Comparison of ENCODE assay signal across 2 cellular contexts in genomic region chr6:43053545-43054205, GRCh38.
A peak's percentile ranks its signal among the peaks of the same experiment; 100 is the strongest.
TF ChIP-seq lines count a peak whose summit lies in the region.

TSS of gene CUL7 (minus strand) at chr6:43053851. CDS start at chr6:43052788, 1,063 bp downstream.

TF ChIP-seq in IMR-90, 13 proteins besides CTCF, POLR2A, EP300 and RAD21:
- no peak for TF ChIP-seq SMC3 (IDR thresholded peaks at IDR 0.05; ENCODE audit: low read depth, low read length)
- peak; percentile 90 for TF ChIP-seq MXI1 (IDR thresholded peaks at IDR 0.05; ENCODE audit: borderline replicate concordance, low read depth, low read length)
- peak; percentile 93 for TF ChIP-seq MAZ (IDR thresholded peaks at IDR 0.05; ENCODE audit: borderline replicate concordance, low read depth, low read length)
TF ChIP-seq in IMR-90: peak in this region for 2.

TF ChIP-seq in endothelial cell of umbilical vein, 7 proteins besides CTCF, POLR2A, EP300 and RAD21:
- no peak for TF ChIP-seq JUN (IDR thresholded peaks at IDR 0.05; ENCODE audit: borderline replicate concordance, insufficient read depth, insufficient read length, low read depth)
- peak; percentile 100 for TF ChIP-seq POLR2AphosphoS5 (IDR thresholded peaks at IDR 0.05; ENCODE audit: insufficient read depth, low read depth, low read length)
- no peak for TF ChIP-seq FOS (IDR thresholded peaks at IDR 0.05; ENCODE audit: borderline replicate concordance, insufficient read depth, low read length)
- TF ChIP-seq MAX (IDR thresholded peaks at IDR 0.05; ENCODE audit: insufficient read depth, insufficient read length) = no peak
- TF ChIP-seq MYC (IDR thresholded peaks at IDR 0.05; ENCODE audit: low read depth, low read length) = no peak
- no peak for TF ChIP-seq EZH2 (IDR thresholded peaks at IDR 0.05; ENCODE audit: borderline replicate concordance, low read depth, low read length, severe bottlenecking)
- TF ChIP-seq GATA2 (IDR thresholded peaks at IDR 0.05; ENCODE audit: insufficient read depth, insufficient read length, low read depth, low read length) = no peak
